8 cellular contexts compared by ENCODE assay signal in genomic region chr11:65027213-65028067, GRCh38. TPM values are rescaled to one million over a fixed set of nuclear protein-coding genes. Genes with fewer than 3 reads are reported as not detected.
DNase-seq lines count a peak whose midpoint lies in the region; ATAC-seq and TF ChIP-seq lines count a peak whose summit lies in the region.

TSS of gene SNX15 (plus strand) at chr11:65027439. CDS start at chr11:65027538, 99 bp downstream.

- H3K4me1 Mint-ChIP-seq in glutamatergic neuron (ENCODE audit: low read depth, unreplicated experiment) (peaks cover 6% of the 10 kb centered on the region), osteocyte (ENCODE audit: unreplicated experiment) (peaks cover 16% of the 10 kb centered on the region)

- no peaks in the 10 kb centered on the region for H3K9me3 Mint-ChIP-seq in activated naive CD4-positive, alpha-beta T cell treated with anti-CD3 and anti-CD28 coated beads, Interleukin-2, amount 50 U/mL, for 72 hours
- H3K9me3 Mint-ChIP-seq in glutamatergic neuron (ENCODE audit: unreplicated experiment) (peaks cover 3% of the 10 kb centered on the region), osteocyte (ENCODE audit: unreplicated experiment) (no peaks in the 10 kb centered on the region)

- peak; percentile 40 for TF ChIP-seq POLR2A in GM10847 (IDR thresholded peaks at IDR 0.05; ENCODE audit: extremely low read depth, insufficient read length)

- no peaks in the 10 kb centered on the region for H3K27me3 ChIP-seq in thymus (ENCODE audit: control insufficient read depth, insufficient read depth)

- peak within 1 kb of the TSS; percentile 81 for H3K4me3 Mint-ChIP-seq in glutamatergic neuron (ENCODE audit: unreplicated experiment)
- H3K4me3 Mint-ChIP-seq in osteocyte (ENCODE audit: unreplicated experiment): peak within 1 kb of the TSS; percentile 84

- H3K4me3 ChIP-seq in thymus (ENCODE audit: low read length): peak within 1 kb of the TSS; percentile 79

- 2% methylated on average over 51 of the region's 51 CpGs for WGBS in thymus

- no peaks in the 10 kb centered on the region for H3K36me3 Mint-ChIP-seq in activated naive CD4-positive, alpha-beta T cell treated with anti-CD3 and anti-CD28 coated beads, Interleukin-2, amount 50 U/mL, for 72 hours
- H3K36me3 Mint-ChIP-seq in glutamatergic neuron (ENCODE audit: unreplicated experiment): no peaks in the 10 kb centered on the region
- H3K36me3 Mint-ChIP-seq in osteocyte (ENCODE audit: unreplicated experiment): peaks cover 2% of the 10 kb centered on the region

- H3K9me3 ChIP-seq in thymus (ENCODE audit: control insufficient read depth): no peaks in the 10 kb centered on the region

- H3K27ac Mint-ChIP-seq in activated naive CD4-positive, alpha-beta T cell treated with anti-CD3 and anti-CD28 coated beads, Interleukin-2, amount 50 U/mL, for 72 hours: peak within 1 kb of the TSS; percentile 30 to 90
- peak within 1 kb of the TSS; percentile 84 for H3K27ac Mint-ChIP-seq in glutamatergic neuron (ENCODE audit: unreplicated experiment)
- H3K27ac Mint-ChIP-seq in osteocyte (ENCODE audit: unreplicated experiment): peak within 1 kb of the TSS; percentile 83

- H3K27me3 Mint-ChIP-seq in glutamatergic neuron (ENCODE audit: unreplicated experiment) (no peaks in the 10 kb centered on the region), osteocyte (ENCODE audit: unreplicated experiment) (no peaks in the 10 kb centered on the region)

- peak; percentile 98 for DNase-seq in NCI-H1092 (lab: John Stamatoyannopoulos, UW)
- DNase-seq in activated naive CD4-positive, alpha-beta T cell treated with anti-CD3 and anti-CD28 coated beads, Interleukin-2, amount 50 U/mL, for 72 hours (ENCODE audit: low spot score in 2 of 2): peak; percentile 84 to 93
- DNase-seq in glutamatergic neuron: peak; percentile 94
- DNase-seq in osteocyte (ENCODE audit: extremely low spot score, unreplicated experiment): peak; percentile 97

- peaks cover 7% of the 10 kb centered on the region for H3K36me3 ChIP-seq in thymus (ENCODE audit: control insufficient read depth, insufficient read depth)

- TF ChIP-seq CTCF in glutamatergic neuron (IDR thresholded peaks at IDR 0.05; ENCODE audit: partially characterized antibody, unreplicated experiment) (peak; percentile 97), osteocyte (IDR thresholded peaks at IDR 0.05) (peak; percentile 91)

- ATAC-seq in HG02610 (IDR thresholded peaks at IDR 0.05; ENCODE audit: unreplicated experiment): peak; percentile 85
- ATAC-seq in SK-N-SH treated with all-trans-retinoic acid at 6 μM for 48 hours: peak; percentile 97
- peak; percentile 90 to 94 for ATAC-seq in activated naive CD4-positive, alpha-beta T cell treated with anti-CD3 and anti-CD28 coated beads, Interleukin-2, amount 50 U/mL, for 72 hours

- H3K27ac ChIP-seq in thymus (ENCODE audit: low read depth): peak within 1 kb of the TSS; percentile 95

- H3K4me1 ChIP-seq in thymus (ENCODE audit: control insufficient read depth, insufficient read depth, low read length): peaks cover 8% of the 10 kb centered on the region

TF ChIP-seq in SK-N-SH treated with all-trans-retinoic acid at 6 μM for 48 hours, 23 proteins besides CTCF, POLR2A, EP300 and RAD21:
- no peak for TF ChIP-seq BACH2 (CRISPR knock-in tag; IDR thresholded peaks at IDR 0.05; ENCODE audit: borderline replicate concordance)
- TF ChIP-seq OSR1 (CRISPR knock-in tag; IDR thresholded peaks at IDR 0.05): no peak
- no peak for TF ChIP-seq PPARA (CRISPR knock-in tag; IDR thresholded peaks at IDR 0.05; ENCODE audit: borderline replicate concordance)
- no peak for TF ChIP-seq ZNF565 (CRISPR knock-in tag; conservative IDR thresholded peaks at IDR 0.05; ENCODE audit: low read depth)
- no peak for TF ChIP-seq ARNTL (CRISPR knock-in tag; IDR thresholded peaks at IDR 0.05; ENCODE audit: borderline replicate concordance, low read depth)
- TF ChIP-seq CSDC2 (CRISPR knock-in tag; IDR thresholded peaks at IDR 0.05): no peak
- TF ChIP-seq ISL1 (CRISPR knock-in tag; IDR thresholded peaks at IDR 0.05): no peak
- TF ChIP-seq ZNF8 (CRISPR knock-in tag; IDR thresholded peaks at IDR 0.05): no peak
- TF ChIP-seq TSHZ2 (CRISPR knock-in tag; IDR thresholded peaks at IDR 0.05): no peak
- TF ChIP-seq RARB (CRISPR knock-in tag; IDR thresholded peaks at IDR 0.05): no peak
- no peak for TF ChIP-seq TCF4 (CRISPR knock-in tag; IDR thresholded peaks at IDR 0.05; ENCODE audit: borderline replicate concordance)
- TF ChIP-seq GLIS3 (CRISPR knock-in tag; IDR thresholded peaks at IDR 0.05): no peak
- no peak for TF ChIP-seq ZNF70 (CRISPR knock-in tag; IDR thresholded peaks at IDR 0.05)
- no peak for TF ChIP-seq PATZ1 (CRISPR knock-in tag; IDR thresholded peaks at IDR 0.05; ENCODE audit: borderline replicate concordance)
- no peak for TF ChIP-seq ZFP3 (CRISPR knock-in tag; IDR thresholded peaks at IDR 0.05)

RNA-seq across cellular contexts. Expression of gene SNX15, which starts in this region (rescaled TPM):
- 10 to 100 TPM; 12.5 to 14.5 TPM for total RNA-seq in activated naive CD4-positive, alpha-beta T cell treated with anti-CD3 and anti-CD28 coated beads, Interleukin-2, amount 50 U/mL, for 72 hours
- total RNA-seq in glutamatergic neuron (ENCODE audit: unreplicated experiment): 40.4 TPM
- 26.9 and 30.0 TPM in 2 replicates for total RNA-seq in osteocyte
- polyA plus RNA-seq in thymus: 15.4 TPM

Comparison
In these comparisons a context has a peak if more than half of its experiments do, and no peak if none do; other contexts are left out.
1. Peak in every context shown above with its lines: DNase-seq, ATAC-seq, H3K4me3 ChIP-seq and H3K27ac ChIP-seq.